In the genomic region with DNA sequence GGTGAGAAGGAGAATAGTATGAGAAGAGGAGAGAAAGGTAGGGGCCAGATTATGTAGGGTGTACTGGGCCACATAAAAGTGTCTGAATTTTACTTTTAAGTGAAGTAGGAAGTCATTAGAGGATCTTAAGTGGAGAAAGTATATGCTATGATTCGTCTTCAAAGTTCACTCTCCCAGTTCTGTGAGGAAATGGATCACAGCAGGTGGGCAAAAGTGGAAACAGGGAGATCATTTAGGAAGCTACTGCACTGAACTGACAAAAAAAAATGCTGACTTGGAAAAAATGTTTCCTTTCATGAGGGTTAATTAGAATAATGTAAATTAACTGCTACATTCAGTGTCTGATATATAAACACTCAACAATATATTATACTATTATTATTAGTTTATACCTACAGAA, we compare ENCODE assay signal across 29 cellular contexts. TPM values are rescaled to one million over a fixed set of nuclear protein-coding genes. Genes with fewer than 3 reads are reported as not detected.
DNase-seq lines count a peak whose midpoint lies in the region; ATAC-seq and TF ChIP-seq lines count a peak whose summit lies in the region.
"Had no signal": no experiment of that assay in that cellular context is flagged by ENCODE, and none has a peak within 500 bp of the region (broad histone marks: within the 10 kb centered on the region; RNA-seq: fewer than 3 reads in every experiment).

No MANE protein-coding gene starts in this region.

- no TSS peak for BruUV-seq in IMR-90 (replicated peaks; lab: Mats Ljungman, UMichigan)

- peaks cover 44 to 60% of the 10 kb centered on the region in 2 experiments for H3K79me1 ChIP-seq in IMR-90 (ENCODE audit: low read depth in 1 of 2, low read length in 2 of 2)

- H3K56ac ChIP-seq in IMR-90 (ENCODE audit: extremely low read depth, insufficient read depth, low read length) = no peak overlapping the region

- no peak overlapping the region for H3K27ac Mint-ChIP-seq in activated naive CD8-positive, alpha-beta T cell
- H3K27ac Mint-ChIP-seq in activated naive CD8-positive, alpha-beta T cell treated with anti-CD3 and anti-CD28 coated beads, Interleukin-2, amount 50 U/mL, for 24 hours = no peak overlapping the region
- H3K27ac Mint-ChIP-seq in WTC11 (peak overlapping the region; percentile 7; the same call in 1 of the 2 replicates), neural crest cell (ENCODE audit: unreplicated experiment) (no peak overlapping the region)
- no peak overlapping the region for H3K27ac Mint-ChIP-seq in activated CD8-positive, alpha-beta T cell treated with anti-CD3 and anti-CD28 coated beads for 36 hours
- H3K27ac Mint-ChIP-seq: activated CD4-positive, alpha-beta memory T cell treated with anti-CD3 and anti-CD28 coated beads, Interleukin-2, amount 10 ng/mL, durations not matched to agents 7 days and 5 days; activated naive CD8-positive, alpha-beta T cell treated with anti-CD3 and anti-CD28 coated beads, Interleukin-2, amount 10 ng/mL, durations not matched to agents 7 days and 5 days; B cell had no signal

- H3K9me1 ChIP-seq in IMR-90 (ENCODE audit: insufficient read depth, low read length) = peaks cover 3% of the 10 kb centered on the region; the same call in 1 of the 2 replicates

- 0 out of 2 replicates have a peak overlapping the region, but pooled peaks have one; percentile 39 for H3K4ac ChIP-seq in IMR-90 (ENCODE audit: low read depth, low read length)

- H3K4me1 Mint-ChIP-seq in activated naive CD8-positive, alpha-beta T cell (ENCODE audit: low read depth) = peaks cover 20% of the 10 kb centered on the region
- peaks cover 26% of the 10 kb centered on the region for H3K4me1 Mint-ChIP-seq in activated naive CD8-positive, alpha-beta T cell treated with anti-CD3 and anti-CD28 coated beads, Interleukin-2, amount 50 U/mL, for 24 hours
- H3K4me1 Mint-ChIP-seq in WTC11 (peaks cover 22% of the 10 kb centered on the region), neural crest cell (peaks cover 33% of the 10 kb centered on the region)
- H3K4me1 Mint-ChIP-seq in activated CD8-positive, alpha-beta T cell treated with anti-CD3 and anti-CD28 coated beads for 36 hours (ENCODE audit: low read depth) = peaks cover 12% of the 10 kb centered on the region

- H4K5ac ChIP-seq in IMR-90 (ENCODE audit: low read depth, low read length) = no peak overlapping the region

- no peak overlapping the region for H2AK9ac ChIP-seq in IMR-90 (replicated peaks; ENCODE audit: low read depth, low read length, poor library complexity)

- H3K9me3 ChIP-seq in IMR-90 (ENCODE audit: control insufficient read depth, insufficient read depth, low read length) = no peaks in the 10 kb centered on the region
- no peaks in the 10 kb centered on the region for H3K9me3 ChIP-seq in effector memory CD4-positive, alpha-beta T cell (ENCODE audit: control insufficient read depth, low read length)
- H3K9me3 ChIP-seq: neutrophil, prostate gland, tibial nerve had no signal

- no peaks in the 10 kb centered on the region for H3K9me3 Mint-ChIP-seq in activated naive CD8-positive, alpha-beta T cell (ENCODE audit: low read depth)
- H3K9me3 Mint-ChIP-seq in activated naive CD8-positive, alpha-beta T cell treated with anti-CD3 and anti-CD28 coated beads, Interleukin-2, amount 50 U/mL, for 24 hours = no peaks in the 10 kb centered on the region
- H3K9me3 Mint-ChIP-seq in WTC11 (no peaks in the 10 kb centered on the region), neural crest cell (no peaks in the 10 kb centered on the region)
- no peaks in the 10 kb centered on the region for H3K9me3 Mint-ChIP-seq in activated CD8-positive, alpha-beta T cell treated with anti-CD3 and anti-CD28 coated beads for 36 hours
- H3K9me3 Mint-ChIP-seq: activated CD4-positive, alpha-beta memory T cell treated with anti-CD3 and anti-CD28 coated beads, Interleukin-2, amount 10 ng/mL, durations not matched to agents 7 days and 5 days; activated naive CD8-positive, alpha-beta T cell treated with anti-CD3 and anti-CD28 coated beads, Interleukin-2, amount 10 ng/mL, durations not matched to agents 7 days and 5 days; CD8-positive, alpha-beta memory T cell; central memory CD8-positive, alpha-beta T cell had no signal

- H4K20me1 ChIP-seq in IMR-90 (ENCODE audit: insufficient read depth, low read length) = no peaks in the 10 kb centered on the region

- POLR2A ChIA-PET in IMR-90 (lab: Charles Lee; ENCODE audit: unreplicated experiment) (interaction anchor here (0.7 kb wide), 1 partner anchor 548 kb away, joined by 3 read pairs; no protein-coding TSS in a partner anchor), WTC11 (lab: Charles Lee) (no interaction called here)
- POLR2A ChIA-PET in activated CD8-positive, alpha-beta T cell treated with anti-CD3 and anti-CD28 coated beads for 36 hours (lab: Charles Lee) = no interaction called here

- H3K36me3 Mint-ChIP-seq in activated naive CD8-positive, alpha-beta T cell = no peaks in the 10 kb centered on the region
- peaks cover 2% of the 10 kb centered on the region for H3K36me3 Mint-ChIP-seq in activated naive CD8-positive, alpha-beta T cell treated with anti-CD3 and anti-CD28 coated beads, Interleukin-2, amount 50 U/mL, for 24 hours (ENCODE audit: low read depth)
- H3K36me3 Mint-ChIP-seq in WTC11 = no peaks in the 10 kb centered on the region
- no peaks in the 10 kb centered on the region for H3K36me3 Mint-ChIP-seq in neural crest cell (ENCODE audit: low read depth)
- H3K36me3 Mint-ChIP-seq in activated CD8-positive, alpha-beta T cell treated with anti-CD3 and anti-CD28 coated beads for 36 hours (ENCODE audit: low read depth) = no peaks in the 10 kb centered on the region
- H3K36me3 Mint-ChIP-seq: activated naive CD8-positive, alpha-beta T cell treated with anti-CD3 and anti-CD28 coated beads, Interleukin-2, amount 10 ng/mL, durations not matched to agents 7 days and 5 days had no signal

- H3K4me3 ChIP-seq in IMR-90 (ENCODE audit: insufficient read depth, low read depth, low read length) = no peak overlapping the region
- H3K4me3 ChIP-seq in effector memory CD4-positive, alpha-beta T cell (ENCODE audit: insufficient read depth, low read depth, low read length, poor library complexity, severe bottlenecking) = no peak overlapping the region
- H3K4me3 ChIP-seq: prostate gland, tibial nerve had no signal

- ATAC-seq in activated naive CD8-positive, alpha-beta T cell treated with anti-CD3 and anti-CD28 coated beads, Interleukin-2, amount 50 U/mL, for 24 hours = no peak
- ATAC-seq in IMR-90 (ENCODE audit: low read depth) (no peak), WTC11 (no peak)
- no peak for ATAC-seq in activated CD8-positive, alpha-beta T cell treated with anti-CD3 and anti-CD28 coated beads for 36 hours
- ATAC-seq: activated CD4-positive, CD25-positive, alpha-beta regulatory T cell treated with anti-CD3 and anti-CD28 coated beads, Interleukin-2, amount 50 U/mL, for 24 hours; left ventricle myocardium superior; sciatic nerve had no signal

- H3K4me2 ChIP-seq in IMR-90 (ENCODE audit: low read depth, low read length) = no peak overlapping the region

- H3K23ac ChIP-seq in IMR-90 (ENCODE audit: low read depth, low read length) = no peak overlapping the region

- H2BK120ac ChIP-seq in IMR-90 (ENCODE audit: low read depth, low read length) = no peak overlapping the region

- CTCF ChIA-PET in IMR-90 (lab: Yijun Ruan, JAX) (no interaction called here), WTC11 (lab: Charles Lee) (no interaction called here)
- CTCF ChIA-PET in activated CD8-positive, alpha-beta T cell treated with anti-CD3 and anti-CD28 coated beads for 36 hours (lab: Charles Lee) = interaction anchor here (1.0 kb wide), 1 partner anchor 548 kb away, joined by 3 read pairs; no protein-coding TSS in a partner anchor

- TF ChIP-seq CTCF in IMR-90 (conservative IDR thresholded peaks at IDR 0.05; ENCODE audit: low read depth, low read length) (no peak), WTC11 (IDR thresholded peaks at IDR 0.05) (no peak), neural crest cell (conservative IDR thresholded peaks at IDR 0.05) (no peak)
- TF ChIP-seq CTCF in activated CD8-positive, alpha-beta T cell treated with anti-CD3 and anti-CD28 coated beads for 36 hours (IDR thresholded peaks at IDR 0.05) = no peak

- H3K27me3 Mint-ChIP-seq in activated naive CD8-positive, alpha-beta T cell = no peaks in the 10 kb centered on the region
- peaks cover 2% of the 10 kb centered on the region for H3K27me3 Mint-ChIP-seq in activated naive CD8-positive, alpha-beta T cell treated with anti-CD3 and anti-CD28 coated beads, Interleukin-2, amount 50 U/mL, for 24 hours
- no peaks in the 10 kb centered on the region; the same call in 1 of the 2 replicates for H3K27me3 Mint-ChIP-seq in WTC11 (ENCODE audit: low read depth)
- H3K27me3 Mint-ChIP-seq in neural crest cell (ENCODE audit: low read depth) = no peaks in the 10 kb centered on the region
- H3K27me3 Mint-ChIP-seq in activated CD8-positive, alpha-beta T cell treated with anti-CD3 and anti-CD28 coated beads for 36 hours = no peaks in the 10 kb centered on the region
- H3K27me3 Mint-ChIP-seq: activated CD4-positive, alpha-beta memory T cell treated with anti-CD3 and anti-CD28 coated beads, Interleukin-2, amount 10 ng/mL, durations not matched to agents 7 days and 5 days; activated naive CD8-positive, alpha-beta T cell treated with anti-CD3 and anti-CD28 coated beads, Interleukin-2, amount 10 ng/mL, durations not matched to agents 7 days and 5 days; B cell; CD8-positive, alpha-beta memory T cell; central memory CD8-positive, alpha-beta T cell had no signal

- H3K18ac ChIP-seq in IMR-90 (ENCODE audit: low read depth, low read length) = no peak overlapping the region

- intact Hi-C loops in IMR-90 (cut with micrococcal nuclease) = loop anchor here (10.0 kb wide), 1 partner anchor 202 kb away; a partner anchor contains a TSS
- intact Hi-C loops in activated CD8-positive, alpha-beta T cell treated with anti-CD3 and anti-CD28 coated beads for 36 hours (cut with micrococcal nuclease) = no loop called here

- H3K27me3 ChIP-seq in IMR-90 (ENCODE audit: control insufficient read depth, insufficient read depth, low read length) = no peaks in the 10 kb centered on the region
- H3K27me3 ChIP-seq in effector memory CD4-positive, alpha-beta T cell (replicated peaks; ENCODE audit: control insufficient read depth, insufficient read depth, low read length, poor library complexity, severe bottlenecking) = no peaks in the 10 kb centered on the region
- H3K27me3 ChIP-seq: neutrophil, tibial nerve had no signal

- no peak for DNase-seq in activated naive CD8-positive, alpha-beta T cell treated with anti-CD3 and anti-CD28 coated beads, Interleukin-2, amount 50 U/mL, for 24 hours
- DNase-seq in IMR-90 = no peak
- no peak for DNase-seq in WTC11 (ENCODE audit: low spot score)
- no peak for DNase-seq in neural crest cell (ENCODE audit: low read depth, low spot score)
- no peak for DNase-seq in effector memory CD4-positive, alpha-beta T cell
- no peak for DNase-seq in medulla oblongata (ENCODE audit: extremely low spot score)
- no peak for DNase-seq in activated CD8-positive, alpha-beta T cell treated with anti-CD3 and anti-CD28 coated beads for 36 hours
- DNase-seq: ACHN; activated CD4-positive, alpha-beta memory T cell treated with anti-CD3 and anti-CD28 coated beads, Interleukin-2, amount 10 ng/mL, durations not matched to agents 7 days and 5 days; activated naive CD8-positive, alpha-beta T cell treated with anti-CD3 and anti-CD28 coated beads, Interleukin-2, amount 10 ng/mL, durations not matched to agents 7 days and 5 days; activated T-cell treated with anti-CD3 and anti-CD28 coated beads for 4 hours; CD8-positive, alpha-beta memory T cell; foreskin fibroblast; head of caudate nucleus; Kasumi-1; left ventricle myocardium superior; MV-4-11; NCI-H1436; NCI-H2081; NCI-H524 treated with DMSO at 0.1 percent for 48 hours; stimulated activated CD8-positive, alpha-beta memory T cell treated with anti-CD3 and anti-CD28 coated beads, Interleukin-4, amount 100 ng/mL, for 48 hours had no signal

- peaks cover 8% of the 10 kb centered on the region for H3K4me1 ChIP-seq in IMR-90 (ENCODE audit: control insufficient read depth, insufficient read depth, low read length)
- no peaks in the 10 kb centered on the region for H3K4me1 ChIP-seq in effector memory CD4-positive, alpha-beta T cell (ENCODE audit: control insufficient read depth, insufficient read depth, low read length, poor library complexity, severe bottlenecking)
- H3K4me1 ChIP-seq: prostate gland had no signal

- H3K27ac ChIP-seq in IMR-90 (ENCODE audit: insufficient read depth, low read length) = no peak overlapping the region
- H3K27ac ChIP-seq in effector memory CD4-positive, alpha-beta T cell (ENCODE audit: insufficient read depth, low read length, poor library complexity, severe bottlenecking) = no peak overlapping the region
- H3K27ac ChIP-seq: neutrophil, prostate gland, tibial nerve had no signal

- no peaks in the 10 kb centered on the region for H3K36me3 ChIP-seq in IMR-90 (ENCODE audit: control insufficient read depth, insufficient read depth, low read length)
- H3K36me3 ChIP-seq in effector memory CD4-positive, alpha-beta T cell (ENCODE audit: control insufficient read depth, insufficient read depth, low read length) = no peaks in the 10 kb centered on the region
- H3K36me3 ChIP-seq: neutrophil, prostate gland, tibial nerve had no signal

- no peak overlapping the region for H2AK5ac ChIP-seq in IMR-90 (ENCODE audit: low read depth, low read length)

- no peak for TF ChIP-seq POLR2A in IMR-90 (IDR thresholded peaks at IDR 0.05; ENCODE audit: low read depth, low read length)

- no peak overlapping the region for H3K9ac ChIP-seq in IMR-90 (ENCODE audit: low read depth, low read length)

- TF ChIP-seq RAD21 in IMR-90 (IDR thresholded peaks at IDR 0.05; ENCODE audit: low read length) = no peak

- dilution Hi-C loops in IMR-90 (cut with HindIII; ENCODE audit: low sequenced_read_pairs, unreplicated experiment) = no loop called here

- H4K8ac ChIP-seq in IMR-90 (ENCODE audit: low read depth in 2 of 2, low read length in 2 of 2) = peak overlapping the region in 1 of 2 experiments; percentile 60; a peak in 2 of 4 replicates

- in situ Hi-C loops in IMR-90 (cut with MboI; ENCODE audit: low sequenced_read_pairs) = no loop called here

- H2BK15ac ChIP-seq in IMR-90 (ENCODE audit: low read depth, low read length) = no peak overlapping the region

- no peak overlapping the region for H3K14ac ChIP-seq in IMR-90 (replicated peaks; ENCODE audit: low read depth, low read length)

- no peak overlapping the region for H2AFZ ChIP-seq in IMR-90 (replicated peaks; ENCODE audit: low read length, poor library complexity)

- peak overlapping the region; percentile 21 for H3K4me3 Mint-ChIP-seq in activated naive CD8-positive, alpha-beta T cell
- H3K4me3 Mint-ChIP-seq in activated naive CD8-positive, alpha-beta T cell treated with anti-CD3 and anti-CD28 coated beads, Interleukin-2, amount 50 U/mL, for 24 hours = no peak overlapping the region
- H3K4me3 Mint-ChIP-seq in WTC11 (no peak overlapping the region), neural crest cell (peak overlapping the region; percentile 34)
- no peak overlapping the region for H3K4me3 Mint-ChIP-seq in activated CD8-positive, alpha-beta T cell treated with anti-CD3 and anti-CD28 coated beads for 36 hours
- H3K4me3 Mint-ChIP-seq: B cell; central memory CD8-positive, alpha-beta T cell had no signal

- H2BK5ac ChIP-seq in IMR-90 (ENCODE audit: low read depth, low read length, poor library complexity, severe bottlenecking) = peak overlapping the region; percentile 50

- H2BK20ac ChIP-seq in IMR-90 (ENCODE audit: low read depth, low read length) = no peak overlapping the region

- WGBS in IMR-90 (ENCODE audit: extremely low coverage in 2 of 2, insufficient read length in 1 of 2), 2 experiments = no CpG with 5 or more reads among the region's 1 CpG

- H4K91ac ChIP-seq in IMR-90 (ENCODE audit: insufficient read depth, low read depth, low read length) = no peak overlapping the region

RNA-seq across cellular contexts. Expression of a gene that starts 2.4 kb away (rescaled TPM):
- total RNA-seq in IMR-90 (2012; rRNA removed) (2.5 and 3.0 TPM in 2 replicates), WTC11 (2021) (3.8 to 4.5 TPM (median 4.3 TPM) in 3 replicates), neural crest cell (12.3 and 13.8 TPM in 2 replicates)
- polyA plus RNA-seq in IMR-90 (2012; rRNA removed) = 1.1 and 1.4 TPM in 2 replicates
- polyA plus RNA-seq in IMR-90 (2012; cell fraction: cytosol; rRNA removed) = 0.29 and 0.36 TPM in 2 replicates
- polyA plus RNA-seq in IMR-90 (2012; cell fraction: nucleus; rRNA removed; ENCODE audit: low replicate concordance) = 1.3 and 1.8 TPM in 2 replicates
- 1 to 10 TPM; 5.8 to 5.9 TPM for total RNA-seq in activated CD8-positive, alpha-beta T cell treated with anti-CD3 and anti-CD28 coated beads for 36 hours
- polyA plus RNA-seq: CD8-positive, alpha-beta memory T cell had no signal

RNA-seq across cellular contexts. Expression of a gene that starts 2.7 kb away (rescaled TPM):
- total RNA-seq in IMR-90 (2012; rRNA removed) (33.9 and 45.0 TPM in 2 replicates), WTC11 (2021) (17.3 to 18.3 TPM (median 17.8 TPM) in 3 replicates), neural crest cell (17.8 and 19.8 TPM in 2 replicates)
- 32.8 and 36.6 TPM in 2 replicates for polyA plus RNA-seq in IMR-90 (2012; rRNA removed)
- 27.1 and 45.6 TPM in 2 replicates for polyA plus RNA-seq in IMR-90 (2012; cell fraction: cytosol; rRNA removed)
- polyA plus RNA-seq in IMR-90 (2012; cell fraction: nucleus; rRNA removed; ENCODE audit: low replicate concordance) = 13.9 and 34.5 TPM in 2 replicates
- total RNA-seq in activated CD8-positive, alpha-beta T cell treated with anti-CD3 and anti-CD28 coated beads for 36 hours = 10 to 100 TPM; 35.3 to 38.4 TPM

RNA-seq across cellular contexts. Expression of a gene that starts 50.0 kb away (rescaled TPM):
- 0.36 and 0.56 TPM in 2 replicates for total RNA-seq in IMR-90 (2012; rRNA removed)
- 0.60 TPM in 2 replicates for polyA plus RNA-seq in IMR-90 (2012; rRNA removed)
- 0.24 and 0.52 TPM in 2 replicates for polyA plus RNA-seq in IMR-90 (2012; cell fraction: cytosol; rRNA removed)
- 0.25 and 0.29 TPM in 2 replicates for polyA plus RNA-seq in IMR-90 (2012; cell fraction: nucleus; rRNA removed; ENCODE audit: low replicate concordance)
- 9.3 to 18.9 TPM (median 9.7 TPM) in 3 replicates for total RNA-seq in WTC11 (2021)
- total RNA-seq in neural crest cell = 1.7 and 2.0 TPM in 2 replicates
- total RNA-seq in activated CD8-positive, alpha-beta T cell treated with anti-CD3 and anti-CD28 coated beads for 36 hours = 1 to 10 TPM; 4.1 to 5.5 TPM

Comparison
In these comparisons a context has a peak if more than half of its experiments do, and no peak if none do; other contexts are left out.
1. H3K4me3 Mint-ChIP-seq: peak in activated naive CD8-positive, alpha-beta T cell (single experiment) and neural crest cell (single experiment); none in activated naive CD8-positive, alpha-beta T cell treated with anti-CD3 and anti-CD28 coated beads, Interleukin-2, amount 50 U/mL, for 24 hours (single experiment), WTC11 (single experiment) and activated CD8-positive, alpha-beta T cell treated with anti-CD3 and anti-CD28 coated beads for 36 hours (single experiment).